In the genomic region with DNA sequence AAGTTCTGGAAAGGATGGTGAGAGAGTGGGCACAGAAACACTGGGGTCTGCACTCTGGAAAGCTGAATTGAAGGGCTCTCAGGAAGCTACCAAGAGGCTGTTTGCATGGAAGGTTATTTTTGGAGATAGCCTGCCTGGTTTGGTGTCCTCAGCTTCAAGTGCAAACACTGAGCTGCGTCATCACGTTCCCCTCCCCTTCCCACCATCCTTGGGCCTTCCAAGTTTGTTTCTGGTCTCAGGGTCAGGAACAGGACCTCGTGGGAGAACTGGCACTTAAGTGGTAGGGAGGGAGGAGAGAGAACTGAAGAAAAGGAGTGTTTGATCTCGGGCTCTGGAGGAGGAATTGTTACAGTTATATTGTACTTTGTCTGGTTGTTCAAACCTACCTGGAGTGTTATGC, we compare ENCODE assay signal across 13 cellular contexts. TPM values are rescaled to one million over a fixed set of nuclear protein-coding genes. Genes with fewer than 3 reads are reported as not detected.
DNase-seq lines count a peak whose midpoint lies in the region; ATAC-seq and TF ChIP-seq lines count a peak whose summit lies in the region.
"Had no signal": no experiment of that assay in that cellular context is flagged by ENCODE, and none has a peak within 500 bp of the region (broad histone marks: within the 10 kb centered on the region; RNA-seq: fewer than 3 reads in every experiment).

No MANE protein-coding gene starts in this region.

- H3K4me1 Mint-ChIP-seq in CD4-positive, CD25-positive, alpha-beta regulatory T cell = peaks cover 28 to 62% (median 49%) of the 10 kb centered on the region in 4 donors

- no peaks in the 10 kb centered on the region for H3K9me3 Mint-ChIP-seq in CD4-positive, CD25-positive, alpha-beta regulatory T cell

- H3K36me3 Mint-ChIP-seq in CD4-positive, CD25-positive, alpha-beta regulatory T cell = peaks cover 43% of the 10 kb centered on the region

- TF ChIP-seq CTCF in choroid plexus epithelial cell (conservative IDR thresholded peaks at IDR 0.05; ENCODE audit: low read depth, low read length) = no peak

- H3K27me3 ChIP-seq in CD4-positive, CD25-positive, alpha-beta regulatory T cell (ENCODE audit: control insufficient read depth, insufficient read depth, low read length) = no peaks in the 10 kb centered on the region
- H3K27me3 ChIP-seq: colonic mucosa had no signal

- no peak overlapping the region for H3K4me3 Mint-ChIP-seq in CD4-positive, CD25-positive, alpha-beta regulatory T cell

- no peaks in the 10 kb centered on the region for H3K9me3 ChIP-seq in CD4-positive, CD25-positive, alpha-beta regulatory T cell (ENCODE audit: control insufficient read depth in 2 of 2, low read length in 2 of 2)
- H3K9me3 ChIP-seq: colonic mucosa had no signal

- H3K36me3 ChIP-seq in CD4-positive, CD25-positive, alpha-beta regulatory T cell (ENCODE audit: control insufficient read depth, insufficient read depth, low read length) = peaks cover 38% of the 10 kb centered on the region
- H3K36me3 ChIP-seq: colonic mucosa had no signal

- no peaks in the 10 kb centered on the region for H3K27me3 Mint-ChIP-seq in CD4-positive, CD25-positive, alpha-beta regulatory T cell

- peaks cover 13% of the 10 kb centered on the region for H3K4me1 ChIP-seq in CD4-positive, CD25-positive, alpha-beta regulatory T cell (ENCODE audit: control insufficient read depth, insufficient read depth, low read length, poor library complexity, severe bottlenecking)
- H3K4me1 ChIP-seq: colonic mucosa had no signal

- no peak overlapping the region for H3K27ac ChIP-seq in CD4-positive, CD25-positive, alpha-beta regulatory T cell (ENCODE audit: insufficient read depth, low read length, poor library complexity, severe bottlenecking)
- H3K27ac ChIP-seq: colonic mucosa had no signal

- DNase-seq in CD4-positive, CD25-positive, alpha-beta regulatory T cell = no peak
- DNase-seq in choroid plexus epithelial cell (ENCODE audit: low read depth) = peak; percentile 21
- peak; percentile 31 for DNase-seq in hepatic stellate cell (ENCODE audit: low spot score)
- DNase-seq in sciatic nerve (ENCODE audit: low spot score) = no peak
- no peak for DNase-seq in NAMALWA (ENCODE audit: low spot score)
- no peak for DNase-seq in activated CD4-positive, alpha-beta T cell treated with anti-CD3 and anti-CD28 coated beads for 4 hours
- no peak for DNase-seq in stimulated activated CD4-positive, alpha-beta T cell treated with anti-CD3 and anti-CD28 coated beads, Interleukin-1b, Interleukin-23, amount 100 ng/mL, for 48 hours
- DNase-seq: HCEC 1CT; NCI-H2107; NK-92 treated with Interleukin-12 subunit alpha and Interleukin-12 subunit beta, amount 100 ng/mL, for 24 hours had no signal

- intact Hi-C loops in sciatic nerve (cut with DNase I) = no loop called here

- peak overlapping the region in 2 of 3 donors; percentile 24 to 89 for H3K27ac Mint-ChIP-seq in CD4-positive, CD25-positive, alpha-beta regulatory T cell

- ATAC-seq in CD4-positive, CD25-positive, alpha-beta regulatory T cell (ENCODE audit: low read depth in 2 of 2) = no peak
- ATAC-seq in sciatic nerve = peak; percentile 84
- no peak for ATAC-seq in HG02885 (IDR thresholded peaks at IDR 0.05; ENCODE audit: poor library complexity, unreplicated experiment)

- no peak overlapping the region for H3K4me3 ChIP-seq in CD4-positive, CD25-positive, alpha-beta regulatory T cell (ENCODE audit: low read depth, low read length)
- no peak overlapping the region for H3K4me3 ChIP-seq in choroid plexus epithelial cell (ENCODE audit: low read depth, low read length)
- H3K4me3 ChIP-seq: colonic mucosa, skin epidermis had no signal

RNA-seq across cellular contexts. Expression of a gene that starts 10.6 kb away (rescaled TPM):
- 179 TPM for total RNA-seq in CD4-positive, CD25-positive, alpha-beta regulatory T cell
- polyA plus RNA-seq in CD4-positive, CD25-positive, alpha-beta regulatory T cell = 100 to 1,000 TPM; 125 to 184 (median 154) TPM
- 62.6 TPM for total RNA-seq in sciatic nerve

Comparison
In these comparisons a context has a peak if more than half of its experiments do, and no peak if none do; other contexts are left out.
1. DNase-seq: peak in choroid plexus epithelial cell (single experiment) and hepatic stellate cell (single experiment); none in CD4-positive, CD25-positive, alpha-beta regulatory T cell (0 of 3), sciatic nerve (single experiment), NAMALWA (single experiment), activated CD4-positive, alpha-beta T cell treated with anti-CD3 and anti-CD28 coated beads for 4 hours (0 of 2) and stimulated activated CD4-positive, alpha-beta T cell treated with anti-CD3 and anti-CD28 coated beads, Interleukin-1b, Interleukin-23, amount 100 ng/mL, for 48 hours (single experiment).